15 cellular contexts compared by ENCODE assay signal in the genomic region with DNA sequence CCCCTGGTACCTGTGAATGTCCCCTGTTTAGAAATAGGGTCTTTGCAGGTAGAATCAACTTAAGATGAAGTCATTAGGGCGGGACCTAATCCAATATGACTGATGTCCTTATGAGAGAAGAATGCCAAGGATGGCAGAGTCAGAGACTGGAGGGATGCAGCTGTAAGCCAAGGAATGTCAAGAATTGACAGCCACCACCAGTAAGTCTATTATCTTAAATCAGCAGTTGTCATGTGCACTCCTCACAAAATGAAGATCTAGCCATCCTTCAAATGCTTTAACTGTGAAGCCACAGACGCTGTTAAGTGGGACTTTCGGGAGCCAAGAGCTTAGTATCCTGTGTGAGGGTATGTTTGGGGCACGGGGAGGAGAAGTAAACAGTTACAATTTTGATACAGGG.
DNase-seq lines count a peak whose midpoint lies in the region; ATAC-seq, FAIRE-seq and TF ChIP-seq lines count a peak whose summit lies in the region.
"Had no signal": no experiment of that assay in that cellular context is flagged by ENCODE, and none has a peak within 500 bp of the region (broad histone marks: within the 10 kb centered on the region; RNA-seq: fewer than 3 reads in every experiment).

No MANE protein-coding gene starts in this region.

- H3K4me3 ChIP-seq in astrocyte (ENCODE audit: insufficient read depth, low read depth, low read length) = no peak overlapping the region
- no peak overlapping the region for H3K4me3 ChIP-seq in trophoblast cell (ENCODE audit: low read depth, low read length)
- H3K4me3 ChIP-seq: GM23338 had no signal

- no peak overlapping the region for H3K14ac ChIP-seq in trophoblast cell (ENCODE audit: low read length)

- H3K79me1 ChIP-seq in trophoblast cell (ENCODE audit: low read length) = no peaks in the 10 kb centered on the region

- no peak overlapping the region for H3K23ac ChIP-seq in trophoblast cell (ENCODE audit: low read length)

- no peak overlapping the region for H2BK12ac ChIP-seq in trophoblast cell (ENCODE audit: low read length)

- H3K27me3 ChIP-seq in astrocyte (ENCODE audit: insufficient read depth, low read length) (no peaks in the 10 kb centered on the region), trophoblast cell (ENCODE audit: insufficient read depth, low read length) (no peaks in the 10 kb centered on the region)
- H3K27me3 ChIP-seq: BE2C had no signal

- H4K12ac ChIP-seq in trophoblast cell (ENCODE audit: low read depth, low read length) = no peak overlapping the region

- no peak for FAIRE-seq in astrocyte (lab: Jason Lieb, UNC)

- H3K36me3 ChIP-seq in astrocyte (ENCODE audit: insufficient read depth, low read length) = peaks cover 10% of the 10 kb centered on the region
- H3K36me3 ChIP-seq in trophoblast cell (ENCODE audit: control insufficient read depth in 1 of 2, insufficient read depth in 2 of 2, low read length in 2 of 2) = no peaks in the 10 kb centered on the region
- H3K36me3 ChIP-seq: BE2C had no signal

- H3K9me3 Mint-ChIP-seq in astrocyte (ENCODE audit: unreplicated experiment) (no peaks in the 10 kb centered on the region), memory B cell (no peaks in the 10 kb centered on the region)
- H3K9me3 Mint-ChIP-seq: IgD-negative memory B cell had no signal

- H3K36me3 Mint-ChIP-seq in astrocyte (ENCODE audit: low read depth, unreplicated experiment) = peaks cover 4% of the 10 kb centered on the region
- peaks cover 23% of the 10 kb centered on the region for H3K36me3 Mint-ChIP-seq in memory B cell

- H3K9ac ChIP-seq in astrocyte (ENCODE audit: low read length) (no peak overlapping the region), trophoblast cell (ENCODE audit: low read length) (no peak overlapping the region)

- H3K9me3 ChIP-seq in astrocyte (ENCODE audit: insufficient read depth, low read depth, low read length) (no peaks in the 10 kb centered on the region), trophoblast cell (ENCODE audit: insufficient read depth, low read depth, low read length) (peaks cover 2% of the 10 kb centered on the region)
- H3K9me3 ChIP-seq: BE2C had no signal

- H3K4ac ChIP-seq in trophoblast cell (ENCODE audit: low read depth, low read length) = no peak overlapping the region

- no CpG with 5 or more reads among the region's 4 CpGs for WGBS in trophoblast cell (ENCODE audit: extremely low coverage, insufficient coverage, insufficient read length)

- DNase-seq in EH (ENCODE audit: low read depth) (peak; percentile 40), astrocyte (ENCODE audit: low read depth) (no peak), memory B cell (ENCODE audit: low spot score in 2 of 2) (no peak), trophoblast cell (peak; percentile 37 to 75), GM13976 (ENCODE audit: low spot score) (no peak), NCI-H2196 treated with DMSO at 0.1 percent for 48 hours (lab: John Stamatoyannopoulos, UW; ENCODE audit: unreplicated experiment) (no peak), DMS 273 treated with DMSO at 0.1 percent for 48 hours (lab: John Stamatoyannopoulos, UW) (no peak)
- DNase-seq: BE2C; CD4-positive, alpha-beta memory T cell; DMS153; DMS79 treated with DMSO at 0.1 percent for 48 hours; H7 had no signal

- H2AFZ ChIP-seq in astrocyte (ENCODE audit: low read depth, low read length) = no peak overlapping the region
- no peak overlapping the region for H2AFZ ChIP-seq in trophoblast cell (ENCODE audit: insufficient read depth, low read length, poor library complexity)
- H2AFZ ChIP-seq: GM23338 had no signal

- TF ChIP-seq CTCF in astrocyte (IDR thresholded peaks at IDR 0.05; ENCODE audit: insufficient read depth, low read depth, low read length) (no peak), GM13976 (IDR thresholded peaks at IDR 0.05; ENCODE audit: borderline replicate concordance, control extremely low read depth, extremely low read depth, insufficient read depth, missing control alignments) (no peak)

- no peaks in the 10 kb centered on the region for H4K20me1 ChIP-seq in astrocyte (ENCODE audit: insufficient read depth, low read length)

- H3K4me2 ChIP-seq in astrocyte (ENCODE audit: low read length) (no peak overlapping the region), trophoblast cell (ENCODE audit: low read length) (no peak overlapping the region)
- H3K4me2 ChIP-seq: GM23338 had no signal

- in situ Hi-C loops in GM13976 (cut with MboI; ENCODE audit: low sequenced_read_pairs, unreplicated experiment) = no loop called here

- H3K27me3 Mint-ChIP-seq in astrocyte (ENCODE audit: low read depth, unreplicated experiment) (no peaks in the 10 kb centered on the region), memory B cell (no peaks in the 10 kb centered on the region)
- H3K27me3 Mint-ChIP-seq: CD4-positive, alpha-beta memory T cell; IgD-negative memory B cell had no signal

- no peak overlapping the region for H2BK120ac ChIP-seq in trophoblast cell (ENCODE audit: insufficient read depth, low read length, poor library complexity)

- H2BK5ac ChIP-seq in trophoblast cell (ENCODE audit: low read depth, low read length, poor library complexity) = no peak overlapping the region

- H3K79me2 ChIP-seq in astrocyte (ENCODE audit: insufficient read depth, low read length) (no peaks in the 10 kb centered on the region), trophoblast cell (ENCODE audit: control insufficient read depth, insufficient read depth, low read length, poor library complexity) (no peaks in the 10 kb centered on the region)

- H3K27ac Mint-ChIP-seq in astrocyte (ENCODE audit: unreplicated experiment) (peak overlapping the region; percentile 13), memory B cell (peak overlapping the region; percentile 3)
- H3K27ac Mint-ChIP-seq: GM23338, IgD-negative memory B cell had no signal

- no peaks in the 10 kb centered on the region for H3K4me1 ChIP-seq in astrocyte (ENCODE audit: insufficient read depth, low read length)
- peaks cover 0 to 3% of the 10 kb centered on the region in 2 experiments for H3K4me1 ChIP-seq in trophoblast cell (ENCODE audit: control insufficient read depth in 1 of 2, insufficient read depth in 2 of 2, low read length in 2 of 2)
- H3K4me1 ChIP-seq: BE2C had no signal

- H3K18ac ChIP-seq in trophoblast cell (ENCODE audit: low read length) = no peak overlapping the region

- H4K91ac ChIP-seq in trophoblast cell (ENCODE audit: low read depth, low read length) = no peak overlapping the region

- H3K27ac ChIP-seq in astrocyte (ENCODE audit: low read depth, low read length) (no peak overlapping the region), trophoblast cell (ENCODE audit: low read depth, low read length) (no peak overlapping the region)
- H3K27ac ChIP-seq: C4-2B had no signal

- H4K8ac ChIP-seq in trophoblast cell (ENCODE audit: low read depth, low read length) = no peak overlapping the region

- H3K4me1 Mint-ChIP-seq in astrocyte (ENCODE audit: low read depth, unreplicated experiment) (peaks cover 7% of the 10 kb centered on the region), memory B cell (no peaks in the 10 kb centered on the region)
- H3K4me1 Mint-ChIP-seq: GM23338 had no signal

- no peak overlapping the region for H2AK5ac ChIP-seq in trophoblast cell (ENCODE audit: low read length)

- no peak for ATAC-seq in memory B cell (ENCODE audit: low read depth)
- ATAC-seq: GM23338 had no signal

- H3K4me3 Mint-ChIP-seq in astrocyte (ENCODE audit: unreplicated experiment) (no peak overlapping the region), memory B cell (no peak overlapping the region)
- H3K4me3 Mint-ChIP-seq: GM23338, IgD-negative memory B cell had no signal

Comparison
In these comparisons a context has a peak if more than half of its experiments do, and no peak if none do; other contexts are left out.
1. DNase-seq: peak in EH (single experiment) and trophoblast cell (2 of 2); none in astrocyte (single experiment), memory B cell (0 of 2), GM13976 (single experiment), NCI-H2196 treated with DMSO at 0.1 percent for 48 hours (single experiment) and DMS 273 treated with DMSO at 0.1 percent for 48 hours (single experiment).